Comparison of ENCODE assay signal across 20 cellular contexts in genomic region chr12:2633825-2634200, GRCh38.
DNase-seq lines count a peak whose midpoint lies in the region; ATAC-seq, FAIRE-seq and TF ChIP-seq lines count a peak whose summit lies in the region.
"Had no signal": no experiment of that assay in that cellular context is flagged by ENCODE, and none has a peak within 500 bp of the region (broad histone marks: within the 10 kb centered on the region; RNA-seq: fewer than 3 reads in every experiment).

No MANE protein-coding gene starts in this region.

- H3K27ac ChIP-seq in small intestine (ENCODE audit: low read depth in 1 of 2, low read length in 1 of 2): no peak overlapping the region
- H3K27ac ChIP-seq in esophagus squamous epithelium: no peak overlapping the region
- H3K27ac ChIP-seq: 22Rv1, BLaER1, GM23248, HL-60 had no signal

- H3K4me1 Mint-ChIP-seq in natural killer cell: no peaks in the 10 kb centered on the region
- H3K4me1 Mint-ChIP-seq: CD4-positive, CD25-positive, alpha-beta regulatory T cell had no signal

- peaks cover 5 to 16% of the 10 kb centered on the region in 2 donors for H3K27me3 Mint-ChIP-seq in natural killer cell (ENCODE audit: low read depth in 2 of 2)

- no peaks in the 10 kb centered on the region for H3K4me1 ChIP-seq in mucosa of descending colon (ENCODE audit: low read depth)
- H3K4me1 ChIP-seq in small intestine (ENCODE audit: control insufficient read depth in 2 of 2, insufficient read depth in 1 of 2, low read depth in 1 of 2, low read length in 1 of 2): no peaks in the 10 kb centered on the region
- H3K4me1 ChIP-seq in esophagus squamous epithelium: no peaks in the 10 kb centered on the region

- WGBS in small intestine, 3 donors: 26 to 57% (median 31%) methylated on average over 15 of the region's 15 CpGs
- 61 to 83% methylated on average over 8 to 14 of the region's 15 CpGs for WGBS in esophagus squamous epithelium, 2 donors

- no peak overlapping the region for H3K4me3 Mint-ChIP-seq in natural killer cell
- H3K4me3 Mint-ChIP-seq: CD4-positive, CD25-positive, alpha-beta regulatory T cell had no signal

- intact Hi-C loops in mucosa of descending colon (cut with DNase I, micrococcal nuclease) (no loop called here), natural killer cell (cut with micrococcal nuclease) (no loop called here), esophagus squamous epithelium (cut with DNase I) (no loop called here)

- no peaks in the 10 kb centered on the region for H3K9me3 ChIP-seq in mucosa of descending colon
- H3K9me3 ChIP-seq in small intestine (ENCODE audit: control insufficient read depth, low read depth): no peaks in the 10 kb centered on the region
- H3K9me3 ChIP-seq in esophagus squamous epithelium: no peaks in the 10 kb centered on the region
- H3K9me3 ChIP-seq: BLaER1 had no signal

- H3K9me3 Mint-ChIP-seq in natural killer cell: no peaks in the 10 kb centered on the region

- no peaks in the 10 kb centered on the region for H3K36me3 Mint-ChIP-seq in natural killer cell
- H3K36me3 Mint-ChIP-seq: CD4-positive, CD25-positive, alpha-beta regulatory T cell had no signal

- H3K27ac Mint-ChIP-seq in natural killer cell: no peak overlapping the region
- H3K27ac Mint-ChIP-seq: CD4-positive, CD25-positive, alpha-beta regulatory T cell had no signal

- H3K27me3 ChIP-seq in small intestine (ENCODE audit: control insufficient read depth in 2 of 2, insufficient read depth in 2 of 2, low read length in 2 of 2) (no peaks in the 10 kb centered on the region), esophagus squamous epithelium (peaks cover 0 to 4% (median 0%) of the 10 kb centered on the region in 4 donors)
- H3K27me3 ChIP-seq: BLaER1 had no signal

- no peak for FAIRE-seq in small intestine (lab: Jason Lieb, UNC)
- FAIRE-seq: GM12878, GM18507, H54 had no signal

- no peak for TF ChIP-seq POLR2A in esophagus squamous epithelium (IDR thresholded peaks at IDR 0.05)

- peak; percentile 22 for DNase-seq in activated effector memory CD4-positive, alpha-beta T cell treated with anti-CD3 and anti-CD28 coated beads, Interleukin-2, amount 50 U/mL, for 16 hours
- DNase-seq in activated effector memory CD4-positive, alpha-beta T cell treated with Interleukin-2 at 50 U/mL for 16 hours: no peak
- peak in 2 of 3 donors; percentile 51 to 75 for DNase-seq in mucosa of descending colon
- peak; percentile 53 for DNase-seq in small intestine
- DNase-seq in NCI-H524 treated with DMSO at 0.1 percent for 48 hours (lab: John Stamatoyannopoulos, UW): no peak
- DNase-seq in natural killer cell: no peak
- DNase-seq in midbrain (lab: John Stamatoyannopoulos, UW): no peak
- no peak for DNase-seq in esophagus squamous epithelium (lab: John Stamatoyannopoulos, UW)
- DNase-seq: AML-193; Calu3; CD4-positive, CD25-positive, alpha-beta regulatory T cell; DMS 273 treated with DMSO at 0.1 percent for 48 hours; GM23248 had no signal

- TF ChIP-seq CTCF in mucosa of descending colon (IDR thresholded peaks at IDR 0.05) (no peak), natural killer cell (IDR thresholded peaks at IDR 0.05) (no peak), esophagus squamous epithelium (IDR thresholded peaks at IDR 0.05) (no peak)

- H3K4me3 ChIP-seq in mucosa of descending colon (no peak overlapping the region), small intestine (ENCODE audit: low read depth in 1 of 2, low read length in 2 of 2) (no peak overlapping the region), esophagus squamous epithelium (no peak overlapping the region)
- H3K4me3 ChIP-seq: BLaER1, GM12878, GM23248 had no signal

- H3K36me3 ChIP-seq in mucosa of descending colon (ENCODE audit: low read depth) (no peaks in the 10 kb centered on the region), small intestine (ENCODE audit: control insufficient read depth in 2 of 2, insufficient read depth in 2 of 2, low read length in 2 of 2) (no peaks in the 10 kb centered on the region), esophagus squamous epithelium (no peaks in the 10 kb centered on the region)
- H3K36me3 ChIP-seq: BLaER1 had no signal

- peak; percentile 92 for ATAC-seq in mucosa of descending colon
- no peak for ATAC-seq in natural killer cell
- ATAC-seq: GM12878, HCT116 had no signal

Comparison
In these comparisons a context has a peak if more than half of its experiments do, and no peak if none do; other contexts are left out.
1. DNase-seq: peak in activated effector memory CD4-positive, alpha-beta T cell treated with anti-CD3 and anti-CD28 coated beads, Interleukin-2, amount 50 U/mL, for 16 hours (single experiment), mucosa of descending colon (2 of 3) and small intestine (single experiment); none in activated effector memory CD4-positive, alpha-beta T cell treated with Interleukin-2 at 50 U/mL for 16 hours (single experiment), NCI-H524 treated with DMSO at 0.1 percent for 48 hours (single experiment), natural killer cell (single experiment), midbrain (single experiment) and esophagus squamous epithelium (single experiment).